Comparison of ENCODE assay signal across 19 cellular contexts in genomic region chr11:31913985-31914384, GRCh38.
A peak's percentile ranks its signal among the peaks of the same experiment; 100 is the strongest.
DNase-seq lines count a peak whose midpoint lies in the region; ATAC-seq lines count a peak whose summit lies in the region.
"Had no signal": no experiment of that assay in that cellular context is flagged by ENCODE, and none has a peak within 500 bp of the region (broad histone marks: within the 10 kb centered on the region; RNA-seq: fewer than 3 reads in every experiment).

No MANE protein-coding gene starts in this region.

- no peak overlapping the region for H3K4me3 ChIP-seq in BLaER1
- H3K4me3 ChIP-seq: body of pancreas, colonic mucosa, heart right ventricle, lung had no signal

- H3K4me1 ChIP-seq in BLaER1 = peaks cover 17% of the 10 kb centered on the region
- H3K4me1 ChIP-seq: body of pancreas, colonic mucosa, heart right ventricle had no signal

- H3K27me3 ChIP-seq in BLaER1 = no peaks in the 10 kb centered on the region
- H3K27me3 ChIP-seq: body of pancreas, colonic mucosa, heart right ventricle had no signal

- H3K27ac ChIP-seq in BLaER1 = no peak overlapping the region
- H3K27ac ChIP-seq: 22Rv1, body of pancreas, colonic mucosa, heart right ventricle had no signal

- peak; percentile 88 for ATAC-seq in GM18907 (IDR thresholded peaks at IDR 0.05; ENCODE audit: unreplicated experiment)
- ATAC-seq in HG02610 (IDR thresholded peaks at IDR 0.05; ENCODE audit: unreplicated experiment) = peak; percentile 56
- ATAC-seq in HG03378 (IDR thresholded peaks at IDR 0.05; ENCODE audit: unreplicated experiment) = peak; percentile 88
- no peak for ATAC-seq in Right ventricle myocardium superior (ENCODE audit: poor library complexity)
- ATAC-seq: activated CD8-positive, alpha-beta T cell treated with anti-CD3 and anti-CD28 coated beads, Interleukin-2, amount 10 ng/mL, durations not matched to agents 7 days and 5 days; activated T-cell treated with anti-CD3 and anti-CD28 coated beads, Interleukin-2, amount 50 U/mL, for 4 hours; body of pancreas; heart right ventricle; right cardiac atrium; stimulated activated effector memory CD8-positive, alpha-beta T cell treated with anti-CD3 and anti-CD28 coated beads, Interleukin-12 subunit alpha, Interleukin-12 subunit beta, amount 100 ng/mL, for 72 hours; WTC11 had no signal

- no peak overlapping the region for H3K9ac ChIP-seq in BLaER1

- no peaks in the 10 kb centered on the region for H4K20me1 ChIP-seq in BLaER1

- 0 out of 2 replicates have a peak, but pooled peaks cover 4% of the 10 kb centered on the region for H3K9me3 ChIP-seq in BLaER1
- H3K9me3 ChIP-seq: body of pancreas, colonic mucosa, heart right ventricle had no signal

- H3K36me3 ChIP-seq in BLaER1 = no peaks in the 10 kb centered on the region
- H3K36me3 ChIP-seq: colonic mucosa, heart right ventricle had no signal

- DNase-seq in occipital lobe (lab: John Stamatoyannopoulos, UW) = no peak
- no peak for DNase-seq in activated effector memory CD4-positive, alpha-beta T cell treated with anti-CD3 and anti-CD28 coated beads, Interleukin-2, amount 50 U/mL, for 16 hours
- DNase-seq in COLO668 (lab: John Stamatoyannopoulos, UW; ENCODE audit: unreplicated experiment) = no peak
- no peak for DNase-seq in Right ventricle myocardium superior
- DNase-seq: activated CD8-positive, alpha-beta T cell treated with anti-CD3 and anti-CD28 coated beads, Interleukin-2, amount 10 ng/mL, durations not matched to agents 7 days and 5 days; activated T-cell treated with anti-CD3 and anti-CD28 coated beads, Interleukin-2, amount 50 U/mL, for 4 hours; body of pancreas; colonic mucosa; heart right ventricle; NCI-H2107; right cardiac atrium had no signal

- H3K4me2 ChIP-seq in BLaER1 = peak overlapping the region; percentile 55

- intact Hi-C loops in Right ventricle myocardium superior (cut with DNase I) = no loop called here
